ENCODE assay signal across 9 cellular contexts in the genomic region with DNA sequence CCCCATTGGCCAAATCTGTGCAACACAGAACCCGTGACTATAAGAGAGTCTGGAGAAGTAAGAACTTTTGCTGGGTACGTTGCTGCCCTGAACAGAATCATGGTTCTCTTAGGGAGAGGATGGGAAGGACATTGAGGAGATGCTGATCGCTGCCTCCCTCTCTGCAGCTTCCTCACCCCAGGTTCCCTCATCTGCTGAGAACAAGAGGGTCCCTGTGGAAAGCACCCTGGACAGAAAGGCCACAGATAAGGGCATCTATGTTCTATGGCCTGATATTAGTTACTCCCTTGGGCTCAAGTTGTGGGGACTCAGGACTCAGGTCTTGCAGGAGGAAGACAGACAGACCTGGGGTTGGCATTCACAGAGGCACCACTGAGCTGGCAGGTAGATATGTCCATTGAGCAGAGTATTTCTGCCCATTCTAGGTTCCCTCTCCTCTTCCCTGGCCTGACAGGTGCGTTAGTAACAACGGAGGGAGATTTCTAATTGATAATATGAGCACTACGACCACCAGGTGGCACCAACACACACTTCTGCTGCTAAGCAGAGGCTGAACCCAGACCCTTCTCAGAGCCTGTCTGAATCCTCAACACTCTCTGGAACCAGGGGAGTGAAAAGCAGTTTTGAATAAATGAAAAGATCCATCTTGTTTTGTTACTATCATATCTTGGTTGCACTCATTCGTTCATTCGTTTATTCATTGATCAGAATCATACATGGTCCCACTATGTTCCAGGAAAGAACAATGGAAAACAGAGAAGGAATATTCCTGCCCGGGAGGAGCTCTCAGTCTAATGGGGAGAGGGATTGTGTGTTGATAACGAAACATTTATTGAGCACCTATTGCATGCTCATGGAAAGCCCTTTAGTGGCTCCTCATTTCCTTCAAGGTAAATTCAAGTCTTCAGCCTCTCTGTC. TPM values are rescaled to one million over a fixed set of nuclear protein-coding genes. Genes with fewer than 3 reads are reported as not detected.
A peak's percentile ranks its signal among the peaks of the same experiment; 100 is the strongest.
DNase-seq lines count a peak whose midpoint lies in the region; ATAC-seq and TF ChIP-seq lines count a peak whose summit lies in the region.
"Had no signal": no experiment of that assay in that cellular context is flagged by ENCODE, and none has a peak within 500 bp of the region (broad histone marks: within the 10 kb centered on the region; RNA-seq: fewer than 3 reads in every experiment).

No MANE protein-coding gene starts in this region.

- H3K36me3 Mint-ChIP-seq in activated naive CD8-positive, alpha-beta T cell treated with anti-CD3 and anti-CD28 coated beads, Interleukin-2, amount 50 U/mL, for 24 hours (ENCODE audit: low read depth), result no peaks in the 10 kb centered on the region

- peak; percentile 49 for DNase-seq in COLO668 (lab: John Stamatoyannopoulos, UW; ENCODE audit: unreplicated experiment)
- peak; percentile 57 for DNase-seq in M059J (ENCODE audit: low read depth)
- peak; percentile 61 for DNase-seq in activated naive CD8-positive, alpha-beta T cell treated with anti-CD3 and anti-CD28 coated beads, Interleukin-2, amount 50 U/mL, for 24 hours
- DNase-seq in right atrium auricular region (ENCODE audit: low spot score), result peak; percentile 70
- peak in 1 of 2 donors; percentile 30 for DNase-seq in gastrocnemius medialis
- DNase-seq in OCI-M2 (lab: John Stamatoyannopoulos, UW; ENCODE audit: unreplicated experiment), result no peak

- no peaks in the 10 kb centered on the region for H3K36me3 ChIP-seq in SU-DHL-6 (ENCODE audit: low read length)
- no peaks in the 10 kb centered on the region for H3K36me3 ChIP-seq in right atrium auricular region
- no peaks in the 10 kb centered on the region for H3K36me3 ChIP-seq in gastrocnemius medialis

- no peaks in the 10 kb centered on the region for H3K9me2 ChIP-seq in SU-DHL-6 (replicated peaks; ENCODE audit: insufficient read depth, low read length)

- H3K4me1 Mint-ChIP-seq in activated naive CD8-positive, alpha-beta T cell treated with anti-CD3 and anti-CD28 coated beads, Interleukin-2, amount 50 U/mL, for 24 hours, result no peaks in the 10 kb centered on the region

- H2AFZ ChIP-seq in SU-DHL-6 (ENCODE audit: low read depth, low read length, severe bottlenecking), result no peak overlapping the region

- intact Hi-C loops in gastrocnemius medialis (cut with DNase I; ENCODE audit: low total_unique reads), result loop anchor here (1.0 kb wide), 1 partner anchor 131 kb away; no protein-coding TSS in a partner anchor

- TF ChIP-seq POLR2A in gastrocnemius medialis (IDR thresholded peaks at IDR 0.05), result no peak

- H3K4me3 Mint-ChIP-seq in activated naive CD8-positive, alpha-beta T cell treated with anti-CD3 and anti-CD28 coated beads, Interleukin-2, amount 50 U/mL, for 24 hours, result no peak overlapping the region

- H3K4me3 ChIP-seq in SU-DHL-6 (ENCODE audit: insufficient read depth, low read length, poor library complexity, severe bottlenecking), result no peak overlapping the region
- no peak overlapping the region for H3K4me3 ChIP-seq in right atrium auricular region
- H3K4me3 ChIP-seq in gastrocnemius medialis, result no peak overlapping the region

- peaks cover 13% of the 10 kb centered on the region for H3K27me3 Mint-ChIP-seq in activated naive CD8-positive, alpha-beta T cell treated with anti-CD3 and anti-CD28 coated beads, Interleukin-2, amount 50 U/mL, for 24 hours

- H3K27ac ChIP-seq in SU-DHL-6 (ENCODE audit: low read depth, low read length) (no peak overlapping the region), right atrium auricular region (no peak overlapping the region), gastrocnemius medialis (no peak overlapping the region)

- in situ Hi-C loops in gastrocnemius medialis (cut with MboI; ENCODE audit: low sequenced_read_pairs in 4 of 4), result loop anchor here in 2 of 4 donors (5.0 to 25.0 kb wide), 2 partner anchors 130 to 600 kb away; no protein-coding TSS in a partner anchor

- no peaks in the 10 kb centered on the region for H3K79me2 ChIP-seq in SU-DHL-6 (ENCODE audit: insufficient read depth, low read length)

- H4K20me1 ChIP-seq in SU-DHL-6 (ENCODE audit: low read depth, low read length), result no peaks in the 10 kb centered on the region

- no peak overlapping the region for H3K27ac Mint-ChIP-seq in activated naive CD8-positive, alpha-beta T cell treated with anti-CD3 and anti-CD28 coated beads, Interleukin-2, amount 50 U/mL, for 24 hours

- H3K9me3 ChIP-seq in SU-DHL-6 (ENCODE audit: insufficient read depth, low read length) (no peaks in the 10 kb centered on the region), right atrium auricular region (no peaks in the 10 kb centered on the region), gastrocnemius medialis (no peaks in the 10 kb centered on the region)

- no peaks in the 10 kb centered on the region for H3K9me3 Mint-ChIP-seq in activated naive CD8-positive, alpha-beta T cell treated with anti-CD3 and anti-CD28 coated beads, Interleukin-2, amount 50 U/mL, for 24 hours

- no peaks in the 10 kb centered on the region for H3K4me1 ChIP-seq in right atrium auricular region
- H3K4me1 ChIP-seq in gastrocnemius medialis, result no peaks in the 10 kb centered on the region

- H3F3A ChIP-seq in SU-DHL-6 (ENCODE audit: insufficient read depth), result no peaks in the 10 kb centered on the region

- TF ChIP-seq CTCF in SU-DHL-6 (IDR thresholded peaks at IDR 0.05; ENCODE audit: insufficient read depth, low read length, poor library complexity, severe bottlenecking), result peak; percentile 63
- TF ChIP-seq CTCF in right atrium auricular region (IDR thresholded peaks at IDR 0.05), result peak; percentile 42 to 81
- peak; percentile 42 to 67 (median 59) for TF ChIP-seq CTCF in gastrocnemius medialis (IDR thresholded peaks at IDR 0.05 in 4 of 5, conservative IDR thresholded peaks at IDR 0.05 in 1 of 5)

- H3K27me3 ChIP-seq in SU-DHL-6 (ENCODE audit: low read length), result no peaks in the 10 kb centered on the region
- H3K27me3 ChIP-seq in right atrium auricular region, result no peaks in the 10 kb centered on the region
- H3K27me3 ChIP-seq in gastrocnemius medialis, result no peaks in the 10 kb centered on the region

- ATAC-seq in GM21367 (IDR thresholded peaks at IDR 0.05; ENCODE audit: unreplicated experiment), result peak; percentile 65
- ATAC-seq in activated naive CD8-positive, alpha-beta T cell treated with anti-CD3 and anti-CD28 coated beads, Interleukin-2, amount 50 U/mL, for 24 hours, result peak; percentile 55
- ATAC-seq in gastrocnemius medialis, result peak in 1 of 2 donors; percentile 74

- H3K4me2 ChIP-seq in SU-DHL-6 (ENCODE audit: low read depth, low read length, poor library complexity, severe bottlenecking), result no peak overlapping the region

- no peak overlapping the region for H3K9ac ChIP-seq in SU-DHL-6 (ENCODE audit: low read length)

RNA-seq across cellular contexts. Expression of a gene that starts 56.4 kb away (rescaled TPM):
- not detected in 2 replicates for total RNA-seq in M059J (2014; rRNA removed; shearing (Covaris generic))
- total RNA-seq in right atrium auricular region (not detected), gastrocnemius medialis (not detected)
- total RNA-seq: T-helper 2 cell treated with Interferon-gamma antibody and Interleukin-4, amounts not matched to agents 100 ng/mL and 5 ng/mL, for 36 hours had no signal
